ENCODE assay signal across 13 cellular contexts in genomic region chr2:38214209-38214717, GRCh38.
DNase-seq lines count a peak whose midpoint lies in the region; ATAC-seq and TF ChIP-seq lines count a peak whose summit lies in the region.
"Had no signal": no experiment of that assay in that cellular context is flagged by ENCODE, and none has a peak within 500 bp of the region (broad histone marks: within the 10 kb centered on the region; RNA-seq: fewer than 3 reads in every experiment).

No MANE protein-coding gene starts in this region.

- DNase-seq in AG09319 (ENCODE audit: extremely low read depth, low read depth): peak; percentile 30
- DNase-seq in NCI-H69 (lab: John Stamatoyannopoulos, UW): peak; percentile 0
- peak; percentile 12 for DNase-seq in fibroblast of gingiva (ENCODE audit: low read depth)
- DNase-seq in NCI-H1105 (lab: John Stamatoyannopoulos, UW): no peak
- no peak for DNase-seq in NCI-H1092 (lab: John Stamatoyannopoulos, UW)
- DNase-seq: brain microvascular endothelial cell, head of caudate nucleus, left cardiac atrium, PC-9, thyroid gland had no signal

- TF ChIP-seq CTCF in AG09319 (IDR thresholded peaks at IDR 0.05; ENCODE audit: low read depth, low read length): no peak
- TF ChIP-seq CTCF in C4-2B (conservative IDR thresholded peaks at IDR 0.05): no peak

- ATAC-seq in HG02970 (IDR thresholded peaks at IDR 0.05; ENCODE audit: low FRiP score, unreplicated experiment) (no peak), HG02588 (IDR thresholded peaks at IDR 0.05; ENCODE audit: unreplicated experiment) (no peak)
- ATAC-seq: left cardiac atrium had no signal

- H3K27ac ChIP-seq in C4-2B: 0 out of 2 replicates have a peak overlapping the region, but pooled peaks have one; percentile 15
- H3K27ac ChIP-seq: brain microvascular endothelial cell, thyroid gland had no signal

Comparison
In these comparisons a context has a peak if more than half of its experiments do, and no peak if none do; other contexts are left out.
1. DNase-seq: peak in AG09319 (single experiment), NCI-H69 (single experiment) and fibroblast of gingiva (single experiment); none in NCI-H1105 (single experiment) and NCI-H1092 (single experiment).